Comparison of ENCODE assay signal across 19 cellular contexts in the genomic region with DNA sequence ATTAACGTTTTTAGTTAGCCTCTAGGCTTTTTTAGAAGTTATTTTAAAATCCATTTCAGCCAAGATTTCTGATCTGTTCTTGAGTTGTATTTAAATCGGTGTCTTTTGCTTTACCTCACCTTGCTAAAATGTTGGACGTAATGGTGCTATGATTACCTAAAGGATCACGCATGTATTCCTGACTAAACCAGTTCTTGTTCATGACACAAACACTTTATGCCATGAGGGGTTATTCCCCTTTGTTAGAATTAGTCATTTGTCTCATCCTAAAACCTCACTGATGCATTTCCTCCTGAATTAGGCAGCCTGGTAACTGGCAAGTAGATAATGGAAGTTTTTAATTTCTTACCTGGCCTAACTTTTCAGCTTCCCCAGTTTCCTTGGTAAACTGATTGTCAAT.
"Had no signal": no experiment of that assay in that cellular context is flagged by ENCODE, and none has a peak within 500 bp of the region (broad histone marks: within the 10 kb centered on the region; RNA-seq: fewer than 3 reads in every experiment).

No MANE protein-coding gene starts in this region.

- H3K36me3 ChIP-seq: gastroesophageal sphincter, neural progenitor cell, spleen, thoracic aorta, upper lobe of left lung, WERI-Rb-1 had no signal

- H3K4me3 Mint-ChIP-seq: activated naive CD8-positive, alpha-beta T cell; activated T-helper 1 cell treated with anti-CD3 and anti-CD28 coated beads, Interleukin-12 subunit alpha, Interleukin-12 subunit beta, Interleukin-2, Interleukin-4 antibody, amounts not matched to agents 30 ng/mL and 10 ng/mL and 1 ng/mL, durations not matched to agents 14 hours and 24 hours and 36 hours; immature natural killer cell; naive thymus-derived CD4-positive, alpha-beta T cell; neural progenitor cell; stimulated activated naive B cell treated with anti-CD40 and anti-IgM and Interleukin-4, amounts not matched to agents 10 μg/mL and 1 μg/mL and 100 μg/mL, for 72 hours; T-helper 17 cell had no signal

- H3K4me1 ChIP-seq: psoas muscle, upper lobe of left lung had no signal

- H3K4me1 Mint-ChIP-seq: immature natural killer cell; stimulated activated naive B cell treated with anti-CD40 and anti-IgM and Interleukin-4, amounts not matched to agents 10 μg/mL and 1 μg/mL and 100 μg/mL, for 72 hours; T-helper 17 cell had no signal

- DNase-seq: activated CD4-positive, alpha-beta T cell treated with anti-CD3 and anti-CD28 coated beads, Interleukin-2, amount 50 U/mL, for 48 hours; activated T-cell treated with anti-CD3 and anti-CD28 coated beads for 4 hours; dermis blood vessel endothelial cell; effector memory CD4-positive, alpha-beta T cell; immature natural killer cell; left cardiac atrium; naive thymus-derived CD4-positive, alpha-beta T cell; psoas muscle; spleen; stimulated activated naive B cell treated with anti-CD40 and anti-IgM and Interleukin-4, amounts not matched to agents 10 μg/mL and 1 μg/mL and 100 μg/mL, for 72 hours; T-helper 17 cell; upper lobe of left lung; WERI-Rb-1 had no signal

- H3K27ac Mint-ChIP-seq: activated naive CD8-positive, alpha-beta T cell; activated T-helper 1 cell treated with anti-CD3 and anti-CD28 coated beads, Interleukin-12 subunit alpha, Interleukin-12 subunit beta, Interleukin-2, Interleukin-4 antibody, amounts not matched to agents 30 ng/mL and 10 ng/mL and 1 ng/mL, durations not matched to agents 14 hours and 24 hours and 36 hours; immature natural killer cell; naive thymus-derived CD4-positive, alpha-beta T cell; neural progenitor cell; stimulated activated naive B cell treated with anti-CD40 and anti-IgM and Interleukin-4, amounts not matched to agents 10 μg/mL and 1 μg/mL and 100 μg/mL, for 72 hours; T-helper 17 cell had no signal

- H3K4me3 ChIP-seq: gastroesophageal sphincter, neural progenitor cell, psoas muscle, spleen, thoracic aorta, upper lobe of left lung had no signal

- H3K9me3 ChIP-seq: gastroesophageal sphincter, psoas muscle, thoracic aorta, upper lobe of left lung had no signal

- H3K4me2 ChIP-seq: neural progenitor cell had no signal

- H3K9ac ChIP-seq: neural progenitor cell had no signal

- H3K36me3 Mint-ChIP-seq: immature natural killer cell, neural progenitor cell had no signal

- ATAC-seq: gastroesophageal sphincter; left cardiac atrium; naive thymus-derived CD4-positive, alpha-beta T cell; psoas muscle; sciatic nerve; stimulated activated naive B cell treated with anti-CD40 and anti-IgM and Interleukin-4, amounts not matched to agents 10 μg/mL and 1 μg/mL and 100 μg/mL, for 72 hours; T-helper 17 cell had no signal

- H3K27ac ChIP-seq: gastroesophageal sphincter, neural progenitor cell, psoas muscle, spleen, thoracic aorta, upper lobe of left lung, WERI-Rb-1 had no signal

- H3K9me3 Mint-ChIP-seq: immature natural killer cell, neural progenitor cell had no signal

- H3K27me3 ChIP-seq: gastroesophageal sphincter, neural progenitor cell, spleen, upper lobe of left lung had no signal
